In the genomic region with DNA sequence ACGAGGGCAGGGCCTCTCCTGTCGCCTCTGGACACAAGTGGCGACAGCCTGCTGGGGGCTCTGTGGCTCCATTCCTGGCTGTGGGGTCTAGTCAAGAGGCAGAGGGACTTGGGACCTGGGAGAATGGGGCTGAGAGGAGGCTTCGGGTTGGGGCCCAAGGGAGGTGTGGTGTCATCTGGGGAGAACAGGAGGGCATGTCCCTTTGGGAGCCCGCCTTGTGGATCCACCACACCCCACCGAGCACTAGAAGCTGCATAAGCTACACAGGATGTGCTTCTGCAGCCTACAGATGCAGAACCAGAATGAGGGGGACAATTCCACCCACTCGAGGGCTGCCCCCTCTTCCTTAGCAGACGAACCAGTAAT, we compare ENCODE assay signal across 2 cellular contexts.
TF ChIP-seq lines count a peak whose summit lies in the region.

No MANE protein-coding gene starts in this region.

TF ChIP-seq in A549, 52 proteins besides CTCF, POLR2A, EP300 and RAD21:
- TF ChIP-seq MAX (IDR thresholded peaks at IDR 0.05) (peak; percentile 4; the same call in 1 of the 2 replicates), FOSL2 (IDR thresholded peaks at IDR 0.05) (no peak), FOSL2 (CRISPR knock-in tag; IDR thresholded peaks at IDR 0.05) (no peak)

TF ChIP-seq in K562, 482 proteins besides CTCF, POLR2A, EP300 and RAD21:
- TF ChIP-seq FOXJ2 (tag; IDR thresholded peaks at IDR 0.05) = no peak
- no peak for TF ChIP-seq E2F8 (IDR thresholded peaks at IDR 0.05; ENCODE audit: low read depth, partially characterized antibody)
- no peak for TF ChIP-seq TRIM28 (IDR thresholded peaks at IDR 0.05)
- no peak for TF ChIP-seq IRF1 (CRISPR knock-in tag; IDR thresholded peaks at IDR 0.05; ENCODE audit: borderline replicate concordance)
- TF ChIP-seq ETV5 (CRISPR knock-in tag; IDR thresholded peaks at IDR 0.05; ENCODE audit: low read depth) = no peak
- TF ChIP-seq ZNF408 (CRISPR knock-in tag; IDR thresholded peaks at IDR 0.05; ENCODE audit: low read depth) = no peak
- no peak for TF ChIP-seq ASH1L (IDR thresholded peaks at IDR 0.05; ENCODE audit: borderline replicate concordance, low read depth, partially characterized antibody)
- TF ChIP-seq CHD1 (IDR thresholded peaks at IDR 0.05; ENCODE audit: low read length) = no peak
- no peak for TF ChIP-seq ARID2 (IDR thresholded peaks at IDR 0.05)
- TF ChIP-seq ZNF561 (CRISPR knock-in tag; conservative IDR thresholded peaks at IDR 0.05) = no peak
- TF ChIP-seq TBP (optimal IDR thresholded peaks at IDR 0.05; ENCODE audit: low read depth, low read length) = no peak
- no peak for TF ChIP-seq ZNF121 (CRISPR knock-in tag; conservative IDR thresholded peaks at IDR 0.05)
- TF ChIP-seq TEAD1 (CRISPR knock-in tag; IDR thresholded peaks at IDR 0.05) = no peak
- TF ChIP-seq TCF7L2 (IDR thresholded peaks at IDR 0.05; ENCODE audit: low read depth, low read length) = no peak
- TF ChIP-seq PML (IDR thresholded peaks at IDR 0.05; ENCODE audit: low read length) = no peak
- no peak for TF ChIP-seq RBM14 (IDR thresholded peaks at IDR 0.05; ENCODE audit: borderline replicate concordance, insufficient read depth, low read depth, low read length)
- TF ChIP-seq PCBP2 (IDR thresholded peaks at IDR 0.05; ENCODE audit: low read depth, low read length, poor library complexity, severe bottlenecking) = no peak
